8 cellular contexts compared by ENCODE assay signal in the genomic region with DNA sequence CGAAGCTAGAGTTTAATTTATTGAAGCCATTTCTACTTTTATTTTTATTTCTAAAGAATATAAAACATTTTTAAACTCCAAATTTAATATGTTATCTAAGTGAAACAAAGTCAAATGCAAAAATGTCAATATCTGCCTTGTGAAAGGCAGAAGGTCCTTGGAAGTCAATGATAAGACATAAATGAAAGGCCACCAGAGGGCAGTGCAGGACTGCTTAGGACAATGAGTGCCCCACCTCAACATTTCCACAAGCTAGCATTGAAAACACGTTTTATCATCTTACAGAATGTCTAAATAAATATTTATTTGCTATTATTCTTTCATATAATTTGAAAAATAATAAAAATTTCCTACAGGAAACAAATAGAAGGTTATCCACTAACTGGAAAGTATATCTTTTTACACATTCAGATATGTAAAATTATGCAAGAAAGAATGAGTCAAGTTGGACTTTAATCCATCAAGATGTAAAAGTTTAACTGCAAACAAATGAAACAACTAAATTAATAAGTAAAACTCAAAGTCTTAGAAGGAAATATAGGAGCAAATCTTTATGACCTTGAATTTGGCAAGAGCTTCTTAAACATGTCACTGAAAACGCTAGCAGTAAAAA.
A peak's percentile ranks its signal among the peaks of the same experiment; 100 is the strongest.
DNase-seq lines count a peak whose midpoint lies in the region; ATAC-seq, FAIRE-seq and TF ChIP-seq lines count a peak whose summit lies in the region.

No MANE protein-coding gene starts in this region.

- H3K4me3 ChIP-seq in GM12864 (ENCODE audit: low read depth, low read length) (no peak overlapping the region), esophagus squamous epithelium (no peak overlapping the region), neural cell (ENCODE audit: low read length) (no peak overlapping the region)

- H3K27me3 Mint-ChIP-seq in activated CD4-positive, alpha-beta memory T cell treated with anti-CD3 and anti-CD28 coated beads for 36 hours = peaks cover 2% of the 10 kb centered on the region

- no peaks in the 10 kb centered on the region for H3K9me2 ChIP-seq in neural cell (ENCODE audit: insufficient read depth, low read length)

- H3K27ac Mint-ChIP-seq in activated CD4-positive, alpha-beta memory T cell treated with anti-CD3 and anti-CD28 coated beads for 36 hours = no peak overlapping the region

- DNase-seq in GM12864 (ENCODE audit: low read depth) (peak; percentile 24), NCI-H446 (lab: John Stamatoyannopoulos, UW) (peak; percentile 27 to 74), esophagus squamous epithelium (lab: John Stamatoyannopoulos, UW) (no peak), urothelium cell line (ENCODE audit: low spot score) (peak; percentile 38)
- DNase-seq in activated CD4-positive, alpha-beta memory T cell treated with anti-CD3 and anti-CD28 coated beads for 36 hours = peak; percentile 58

- FAIRE-seq in urothelium cell line (lab: Jason Lieb, UNC) = no peak

- no peak overlapping the region for H2AFZ ChIP-seq in neural cell (ENCODE audit: low read depth, low read length)

- no peak for TF ChIP-seq EP300 in neural cell (conservative IDR thresholded peaks at IDR 0.05; ENCODE audit: poor library complexity, severe bottlenecking)

- no peak overlapping the region for H3K4me3 Mint-ChIP-seq in activated CD4-positive, alpha-beta memory T cell treated with anti-CD3 and anti-CD28 coated beads for 36 hours

- TF ChIP-seq CTCF in 22Rv1 (IDR thresholded peaks at IDR 0.05) = peak; percentile 99
- TF ChIP-seq CTCF in GM12864 (IDR thresholded peaks at IDR 0.05; ENCODE audit: low read depth, low read length, missing control alignments) = peak; percentile 59
- TF ChIP-seq CTCF in esophagus squamous epithelium (IDR thresholded peaks at IDR 0.05) = peak in 5 of 6 experiments; percentile 54 to 73 (median 66)
- peak; percentile 72 for TF ChIP-seq CTCF in neural cell (IDR thresholded peaks at IDR 0.05; ENCODE audit: poor library complexity, severe bottlenecking)

- CTCF ChIA-PET in activated CD4-positive, alpha-beta memory T cell treated with anti-CD3 and anti-CD28 coated beads for 36 hours (lab: Charles Lee) = interaction anchor here (0.5 to 4.6 kb wide), 12 partner anchors 10 to 1669 kb away, joined by 3 to 59 read pairs (median 6); no protein-coding TSS in a partner anchor

- no peaks in the 10 kb centered on the region for H3K4me1 Mint-ChIP-seq in activated CD4-positive, alpha-beta memory T cell treated with anti-CD3 and anti-CD28 coated beads for 36 hours (ENCODE audit: low read depth)

- ATAC-seq in HG03135 (IDR thresholded peaks at IDR 0.05; ENCODE audit: unreplicated experiment) = peak; percentile 71

- no peaks in the 10 kb centered on the region for H3F3A ChIP-seq in neural cell (ENCODE audit: insufficient read depth, low read length, poor library complexity, severe bottlenecking)

- no peaks in the 10 kb centered on the region for H3K36me3 Mint-ChIP-seq in activated CD4-positive, alpha-beta memory T cell treated with anti-CD3 and anti-CD28 coated beads for 36 hours

- peak; percentile 79 for TF ChIP-seq RAD21 in neural cell (conservative IDR thresholded peaks at IDR 0.05)

- H3K4me2 ChIP-seq in neural cell (ENCODE audit: low read length) = no peak overlapping the region

- H3K27me3 ChIP-seq in esophagus squamous epithelium (peaks cover 0 to 17% (median 0%) of the 10 kb centered on the region in 4 donors), neural cell (ENCODE audit: insufficient read depth, low read depth, low read length) (no peaks in the 10 kb centered on the region)

- H3K36me3 ChIP-seq in esophagus squamous epithelium (no peaks in the 10 kb centered on the region), neural cell (ENCODE audit: insufficient read depth, low read length) (no peaks in the 10 kb centered on the region)

- intact Hi-C loops in activated CD4-positive, alpha-beta memory T cell treated with anti-CD3 and anti-CD28 coated beads for 36 hours (cut with micrococcal nuclease) = loop anchor here (1.0 to 2.0 kb wide), 2 partner anchors 25 to 35 kb away; no protein-coding TSS in a partner anchor
- intact Hi-C loops in esophagus squamous epithelium (cut with DNase I) = no loop called here

- H3K9me3 Mint-ChIP-seq in activated CD4-positive, alpha-beta memory T cell treated with anti-CD3 and anti-CD28 coated beads for 36 hours = no peaks in the 10 kb centered on the region

- H3K4me1 ChIP-seq in esophagus squamous epithelium = no peaks in the 10 kb centered on the region

- H4K20me1 ChIP-seq in neural cell (ENCODE audit: insufficient read depth) = no peaks in the 10 kb centered on the region

- H3K79me2 ChIP-seq in neural cell (replicated peaks; ENCODE audit: insufficient read depth, low read length) = no peaks in the 10 kb centered on the region

- H3K27ac ChIP-seq in 22Rv1 (no peak overlapping the region), esophagus squamous epithelium (no peak overlapping the region), neural cell (ENCODE audit: low read length) (no peak overlapping the region)

- H3K9ac ChIP-seq in neural cell (ENCODE audit: low read length) = no peak overlapping the region

- POLR2A ChIA-PET in activated CD4-positive, alpha-beta memory T cell treated with anti-CD3 and anti-CD28 coated beads for 36 hours (lab: Charles Lee) = no interaction called here

- TF ChIP-seq POLR2A in esophagus squamous epithelium (IDR thresholded peaks at IDR 0.05) = no peak

- WGBS in esophagus squamous epithelium, 2 donors = 36 to 41% methylated on average over 3 of the region's 3 CpGs

- no peaks in the 10 kb centered on the region for H3K9me3 ChIP-seq in esophagus squamous epithelium
- H3K9me3 ChIP-seq in neural cell (ENCODE audit: low read length) = no peaks in the 10 kb centered on the region

TF ChIP-seq in neural cell, 6 proteins besides CTCF, POLR2A, EP300 and RAD21:
- TF ChIP-seq TAF1 (IDR thresholded peaks at IDR 0.05; ENCODE audit: low read depth) (no peak), SMC3 (conservative IDR thresholded peaks at IDR 0.05; ENCODE audit: poor library complexity) (peak; percentile 79)
